ENCODE assay signal across 1 cellular context in genomic region chr7:139360210-139360947, GRCh38.
A peak's percentile ranks its signal among the peaks of the same experiment; 100 is the strongest.
TF ChIP-seq lines count a peak whose summit lies in the region.

No MANE protein-coding gene starts in this region.

TF ChIP-seq in K562, 482 proteins besides CTCF, POLR2A, EP300 and RAD21 (continued from another document and continues in another):
- TF ChIP-seq CHD7 (IDR thresholded peaks at IDR 0.05; ENCODE audit: low read depth, low read length) = no peak
- no peak for TF ChIP-seq STAT5A (IDR thresholded peaks at IDR 0.05; ENCODE audit: borderline replicate concordance, low read length)
- no peak for TF ChIP-seq TBL1XR1 (IDR thresholded peaks at IDR 0.05; ENCODE audit: low read length in 2 of 2)
- TF ChIP-seq UBTF (IDR thresholded peaks at IDR 0.05; ENCODE audit: borderline replicate concordance in 1 of 2, low read depth in 2 of 2, low read length in 2 of 2) = no peak
- no peak; the same call in 1 of the 2 replicates for TF ChIP-seq THAP7 (CRISPR knock-in tag; IDR thresholded peaks at IDR 0.05)
- TF ChIP-seq BCOR (IDR thresholded peaks at IDR 0.05) = no peak
- TF ChIP-seq STAG1 (CRISPR knock-in tag; IDR thresholded peaks at IDR 0.05; ENCODE audit: borderline replicate concordance) = no peak
- peak; percentile 91 for TF ChIP-seq RB1 (IDR thresholded peaks at IDR 0.05; ENCODE audit: low read depth)
- no peak for TF ChIP-seq ZKSCAN3 (CRISPR knock-in tag; IDR thresholded peaks at IDR 0.05)
- no peak for TF ChIP-seq THRA (IDR thresholded peaks at IDR 0.05)
- peak; percentile 53; the same call in 1 of the 2 replicates for TF ChIP-seq NFRKB (IDR thresholded peaks at IDR 0.05; ENCODE audit: low read depth)
- peak; percentile 43; the same call in 1 of the 2 replicates for TF ChIP-seq AFF4 (CRISPR knock-in tag; IDR thresholded peaks at IDR 0.05)
- no peak for TF ChIP-seq NR2C1 (IDR thresholded peaks at IDR 0.05)
- no peak for TF ChIP-seq NR2C1 (tag; IDR thresholded peaks at IDR 0.05)
- no peak for TF ChIP-seq CHCHD3 (CRISPR knock-in tag; IDR thresholded peaks at IDR 0.05)
- TF ChIP-seq ARID3B (CRISPR knock-in tag; IDR thresholded peaks at IDR 0.05; ENCODE audit: borderline replicate concordance) = no peak
- TF ChIP-seq HINFP (tag; conservative IDR thresholded peaks at IDR 0.05; ENCODE audit: low read depth) = no peak
- no peak for TF ChIP-seq ZNF408 (CRISPR knock-in tag; IDR thresholded peaks at IDR 0.05; ENCODE audit: low read depth)
- no peak for TF ChIP-seq NR3C1 (CRISPR knock-in tag; IDR thresholded peaks at IDR 0.05)
- peak; percentile 27; the same call in 1 of the 2 replicates for TF ChIP-seq HMBOX1 (IDR thresholded peaks at IDR 0.05)
- TF ChIP-seq TEAD2 (tag; IDR thresholded peaks at IDR 0.05) = no peak
- peak; percentile 82 for TF ChIP-seq CHD2 (IDR thresholded peaks at IDR 0.05; ENCODE audit: low read depth, low read length)
